In genomic region chr10:125038637-125039036, GRCh38 we compare ENCODE assay signal across 8 cellular contexts.
A peak's percentile ranks its signal among the peaks of the same experiment; 100 is the strongest.
DNase-seq lines count a peak whose midpoint lies in the region; ATAC-seq and TF ChIP-seq lines count a peak whose summit lies in the region.

No MANE protein-coding gene starts in this region.

- in situ Hi-C loops in GM13976 (cut with MboI; ENCODE audit: low sequenced_read_pairs, unreplicated experiment) (no loop called here), gastrocnemius medialis (cut with MboI; ENCODE audit: low sequenced_read_pairs in 4 of 4) (loop anchor here in 1 of 4 donors (25.0 kb wide), 1 partner anchor 299 kb away; no protein-coding TSS in a partner anchor)

- intact Hi-C loops in heart right ventricle (cut with DNase I) (loop anchor here in 3 of 10 donors (5.0 kb wide), 2 partner anchors 36 to 41 kb away; no protein-coding TSS in a partner anchor), gastrocnemius medialis (cut with DNase I; ENCODE audit: low total_unique reads) (loop anchor here (5.0 kb wide), 1 partner anchor 46 kb away; no protein-coding TSS in a partner anchor)

- H3K27me3 ChIP-seq in RWPE2 (ENCODE audit: insufficient read depth, poor library complexity, severe bottlenecking) = no peaks in the 10 kb centered on the region
- H3K27me3 ChIP-seq in heart right ventricle = no peaks in the 10 kb centered on the region
- H3K27me3 ChIP-seq in gastrocnemius medialis = no peaks in the 10 kb centered on the region

- TF ChIP-seq CTCF in GM13976 (IDR thresholded peaks at IDR 0.05; ENCODE audit: borderline replicate concordance, control extremely low read depth, extremely low read depth, insufficient read depth, missing control alignments) (peak; percentile 19), RWPE2 (IDR thresholded peaks at IDR 0.05; ENCODE audit: poor library complexity, severe bottlenecking) (peak; percentile 37), heart right ventricle (IDR thresholded peaks at IDR 0.05) (peak in 4 of 9 donors; percentile 20 to 47 (median 42)), gastrocnemius medialis (IDR thresholded peaks at IDR 0.05 in 4 of 5, conservative IDR thresholded peaks at IDR 0.05 in 1 of 5) (peak in 2 of 5 experiments; percentile 26 to 44)

- H3K4me3 ChIP-seq in RWPE2 (ENCODE audit: severe bottlenecking) (no peak overlapping the region), heart right ventricle (no peak overlapping the region), gastrocnemius medialis (peak overlapping the region in 1 of 4 donors; percentile 9)

- ATAC-seq in RWPE2 (ENCODE audit: low read depth) = peak; percentile 26; the same call in 1 of the 3 replicates
- ATAC-seq in heart right ventricle = peak; percentile 80 to 95 (median 89)
- peak; percentile 88 for ATAC-seq in gastrocnemius medialis
- no peak for ATAC-seq in HG02852 (IDR thresholded peaks at IDR 0.05; ENCODE audit: unreplicated experiment)

- WGBS in heart right ventricle, 2 donors = 59 to 63% methylated on average over 8 of the region's 8 CpGs

- H3K9me3 ChIP-seq in RWPE2 (ENCODE audit: severe bottlenecking) (no peaks in the 10 kb centered on the region), heart right ventricle (no peaks in the 10 kb centered on the region), gastrocnemius medialis (no peaks in the 10 kb centered on the region)

- H3K27ac ChIP-seq in RWPE2 (ENCODE audit: poor library complexity, severe bottlenecking) = peak overlapping the region; percentile 76
- peak overlapping the region in 4 of 10 donors; percentile 21 to 61 (median 44) for H3K27ac ChIP-seq in heart right ventricle
- H3K27ac ChIP-seq in gastrocnemius medialis = peak overlapping the region; percentile 67 to 76 (median 72)

- no peak for TF ChIP-seq POLR2A in gastrocnemius medialis (IDR thresholded peaks at IDR 0.05)

- H3K36me3 ChIP-seq in RWPE2 (ENCODE audit: low read depth) = peaks cover 41% of the 10 kb centered on the region
- H3K36me3 ChIP-seq in heart right ventricle = peaks cover 0 to 26% (median 0%) of the 10 kb centered on the region in 9 donors
- H3K36me3 ChIP-seq in gastrocnemius medialis = no peaks in the 10 kb centered on the region

- DNase-seq in GM13976 (ENCODE audit: low spot score) (no peak), RWPE2 (ENCODE audit: low spot score) (no peak), heart right ventricle (peak; percentile 65 to 69), gastrocnemius medialis (peak; percentile 72 to 90), NCI-H1417 treated with DMSO at 0.1 percent for 48 hours (lab: John Stamatoyannopoulos, UW) (no peak)
- DNase-seq in stimulated activated CD4-positive, alpha-beta T cell treated with anti-CD3 and anti-CD28 coated beads, Interleukin-12 subunit alpha, Interleukin-12 subunit beta, amount 100 ng/mL, for 4 hours = no peak
- DNase-seq in activated CD4-positive, alpha-beta T cell treated with anti-CD3 and anti-CD28 coated beads for 48 hours = no peak

- H3K4me1 ChIP-seq in RWPE2 (ENCODE audit: insufficient read depth, poor library complexity, severe bottlenecking) (peaks cover 46% of the 10 kb centered on the region), heart right ventricle (peaks cover 25 to 84% (median 56%) of the 10 kb centered on the region in 9 donors), gastrocnemius medialis (peaks cover 68 to 74% of the 10 kb centered on the region in 2 donors)

Comparison
In these comparisons a context has a peak if more than half of its experiments do, and no peak if none do; other contexts are left out.
1. DNase-seq: peak in heart right ventricle (2 of 2) and gastrocnemius medialis (2 of 2); none in GM13976 (single experiment), RWPE2 (single experiment), NCI-H1417 treated with DMSO at 0.1 percent for 48 hours (single experiment), stimulated activated CD4-positive, alpha-beta T cell treated with anti-CD3 and anti-CD28 coated beads, Interleukin-12 subunit alpha, Interleukin-12 subunit beta, amount 100 ng/mL, for 4 hours (single experiment) and activated CD4-positive, alpha-beta T cell treated with anti-CD3 and anti-CD28 coated beads for 48 hours (single experiment).